ENCODE assay signal across 8 cellular contexts in the genomic region with DNA sequence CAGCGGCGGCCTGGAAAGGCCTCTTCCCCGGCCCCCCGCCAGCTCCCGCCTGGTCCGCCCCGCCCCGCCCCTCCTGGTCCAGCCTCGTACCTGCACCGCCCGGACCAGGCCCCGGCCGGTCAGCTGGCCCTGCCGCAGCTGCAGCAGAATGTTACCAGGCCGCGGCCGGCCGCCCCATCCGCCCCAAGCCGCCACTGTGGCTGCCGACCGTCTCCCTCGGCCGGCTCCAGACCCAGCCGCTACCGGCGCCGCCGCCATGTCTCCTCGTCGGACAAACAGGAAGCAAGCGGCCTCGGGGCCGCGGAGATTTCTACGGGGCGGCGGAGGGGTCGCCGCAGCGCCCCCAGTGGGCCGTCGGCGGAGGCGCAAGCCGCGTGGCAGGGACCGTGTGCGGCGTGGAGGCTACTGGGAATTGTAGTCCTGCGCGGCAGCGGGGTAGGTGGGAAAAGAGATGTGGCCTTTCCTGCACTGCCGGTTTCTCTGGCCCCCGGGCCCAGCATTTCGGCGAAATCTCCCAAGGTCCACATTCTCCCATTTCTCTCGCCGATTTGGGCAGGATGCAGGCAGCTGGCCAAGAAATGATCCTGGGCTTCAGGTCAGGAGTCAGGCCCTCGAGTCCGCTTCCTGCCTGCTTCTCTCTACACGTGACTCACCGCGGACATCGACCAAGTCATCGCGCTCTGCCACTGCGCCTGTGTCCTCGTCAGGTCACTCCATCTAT. TPM values are rescaled to one million over a fixed set of nuclear protein-coding genes. Genes with fewer than 3 reads are reported as not detected.
DNase-seq lines count a peak whose midpoint lies in the region; ATAC-seq and TF ChIP-seq lines count a peak whose summit lies in the region.

A gene with protein sequence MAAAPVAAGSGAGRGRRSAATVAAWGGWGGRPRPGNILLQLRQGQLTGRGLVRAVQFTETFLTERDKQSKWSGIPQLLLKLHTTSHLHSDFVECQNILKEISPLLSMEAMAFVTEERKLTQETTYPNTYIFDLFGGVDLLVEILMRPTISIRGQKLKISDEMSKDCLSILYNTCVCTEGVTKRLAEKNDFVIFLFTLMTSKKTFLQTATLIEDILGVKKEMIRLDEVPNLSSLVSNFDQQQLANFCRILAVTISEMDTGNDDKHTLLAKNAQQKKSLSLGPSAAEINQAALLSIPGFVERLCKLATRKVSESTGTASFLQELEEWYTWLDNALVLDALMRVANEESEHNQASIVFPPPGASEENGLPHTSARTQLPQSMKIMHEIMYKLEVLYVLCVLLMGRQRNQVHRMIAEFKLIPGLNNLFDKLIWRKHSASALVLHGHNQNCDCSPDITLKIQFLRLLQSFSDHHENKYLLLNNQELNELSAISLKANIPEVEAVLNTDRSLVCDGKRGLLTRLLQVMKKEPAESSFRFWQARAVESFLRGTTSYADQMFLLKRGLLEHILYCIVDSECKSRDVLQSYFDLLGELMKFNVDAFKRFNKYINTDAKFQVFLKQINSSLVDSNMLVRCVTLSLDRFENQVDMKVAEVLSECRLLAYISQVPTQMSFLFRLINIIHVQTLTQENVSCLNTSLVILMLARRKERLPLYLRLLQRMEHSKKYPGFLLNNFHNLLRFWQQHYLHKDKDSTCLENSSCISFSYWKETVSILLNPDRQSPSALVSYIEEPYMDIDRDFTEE (minus strand): TSS at position 284 of the 721 bp plus-strand sequence. CDS start 26 bp downstream, at position 258.

- no peaks in the 10 kb centered on the region for H3K27me3 Mint-ChIP-seq in CD4-positive, alpha-beta memory T cell
- H3K27me3 Mint-ChIP-seq in activated CD8-positive, alpha-beta T cell treated with anti-CD3 and anti-CD28 coated beads for 36 hours = no peaks in the 10 kb centered on the region

- peak within 1 kb of the TSS; percentile 66 to 88 for H3K4me3 ChIP-seq in CD4-positive, alpha-beta memory T cell (ENCODE audit: low read length in 2 of 2)
- H3K4me3 ChIP-seq in ectodermal cell (ENCODE audit: insufficient read depth, low read depth, low read length) (peak within 1 kb of the TSS; percentile 93), lung (peak within 1 kb of the TSS; percentile 91)

- peaks cover 26 to 59% (median 43%) of the 10 kb centered on the region in 4 donors for H3K4me1 Mint-ChIP-seq in CD4-positive, alpha-beta memory T cell
- H3K4me1 Mint-ChIP-seq in activated CD8-positive, alpha-beta T cell treated with anti-CD3 and anti-CD28 coated beads for 36 hours (ENCODE audit: low read depth) = peaks cover 50% of the 10 kb centered on the region

- ATAC-seq in GM19351 (IDR thresholded peaks at IDR 0.05; ENCODE audit: unreplicated experiment) = peak; percentile 88
- peak; percentile 91 for ATAC-seq in HG03521 (IDR thresholded peaks at IDR 0.05; ENCODE audit: unreplicated experiment)
- ATAC-seq in activated CD8-positive, alpha-beta T cell treated with anti-CD3 and anti-CD28 coated beads for 36 hours = peak; percentile 94
- ATAC-seq in lung (ENCODE audit: insufficient read depth, low FRiP score) = peak; percentile 97

- TF ChIP-seq CTCF in activated CD8-positive, alpha-beta T cell treated with anti-CD3 and anti-CD28 coated beads for 36 hours (IDR thresholded peaks at IDR 0.05) = peak; percentile 90
- TF ChIP-seq CTCF in lung (IDR thresholded peaks at IDR 0.05; ENCODE audit: control extremely low read depth, extremely low read depth) = peak; percentile 79

- no peaks in the 10 kb centered on the region for H3K9me3 ChIP-seq in CD4-positive, alpha-beta memory T cell (ENCODE audit: control insufficient read depth in 1 of 2, low read length in 2 of 2)
- H3K9me3 ChIP-seq in ectodermal cell (ENCODE audit: control insufficient read depth, low read length) (no peaks in the 10 kb centered on the region), lung (ENCODE audit: control insufficient read depth in 2 of 2, insufficient read depth in 1 of 2, low read length in 1 of 2) (no peaks in the 10 kb centered on the region)

- peak within 1 kb of the TSS; percentile 77 to 98 (median 94) for H3K27ac Mint-ChIP-seq in CD4-positive, alpha-beta memory T cell
- peak within 1 kb of the TSS; percentile 99 for H3K27ac Mint-ChIP-seq in activated CD8-positive, alpha-beta T cell treated with anti-CD3 and anti-CD28 coated beads for 36 hours

- DNase-seq in CD4-positive, alpha-beta memory T cell = peak; percentile 85 to 90 (median 88)
- DNase-seq in NCI-H748 treated with DMSO at 0.1 percent for 48 hours (lab: John Stamatoyannopoulos, UW) (peak; percentile 75), lung (ENCODE audit: low spot score) (peak; percentile 88)
- DNase-seq in activated CD8-positive, alpha-beta T cell treated with anti-CD3 and anti-CD28 coated beads for 36 hours = peak; percentile 90
- peak; percentile 78 to 84 (median 82) for DNase-seq in stimulated activated CD4-positive, alpha-beta T cell treated with anti-CD3 and anti-CD28 coated beads, TNF-alpha, amount 100 ng/mL, for 48 hours (ENCODE audit: low read depth in 3 of 3)

- H3K27ac ChIP-seq in CD4-positive, alpha-beta memory T cell (ENCODE audit: low read depth, low read length) = peak within 1 kb of the TSS; percentile 67
- peak within 1 kb of the TSS; percentile 85 for H3K27ac ChIP-seq in ectodermal cell (ENCODE audit: insufficient read depth, low read depth, low read length, poor library complexity, severe bottlenecking)
- H3K27ac ChIP-seq in lung (ENCODE audit: low read depth in 1 of 2, low read length in 1 of 2) = peak within 1 kb of the TSS; percentile 97

- CTCF ChIA-PET in CD4-positive, alpha-beta memory T cell (lab: Charles Lee; ENCODE audit: partially characterized antibody) = interaction anchor here (0.6 to 8.9 kb wide), 8 partner anchors 9 to 217 kb away, joined by 3 to 81 read pairs (median 6); no protein-coding TSS in a partner anchor
- CTCF ChIA-PET in activated CD8-positive, alpha-beta T cell treated with anti-CD3 and anti-CD28 coated beads for 36 hours (lab: Charles Lee) = interaction anchor here (0.8 to 1.6 kb wide), 4 partner anchors 24 to 268 kb away, joined by 3 to 4 read pairs (median 4); partner anchors contain the start of gene NCOA6

- no peaks in the 10 kb centered on the region for H3K36me3 ChIP-seq in CD4-positive, alpha-beta memory T cell (ENCODE audit: insufficient read depth, low read length)
- no peaks in the 10 kb centered on the region for H3K36me3 ChIP-seq in ectodermal cell (ENCODE audit: control insufficient read depth, insufficient read depth, low read length)
- H3K36me3 ChIP-seq in lung (ENCODE audit: control insufficient read depth in 2 of 2, insufficient read depth in 2 of 2, low read length in 2 of 2) = peaks cover 0 to 3% of the 10 kb centered on the region in 2 donors

- intact Hi-C loops in CD4-positive, alpha-beta memory T cell (cut with micrococcal nuclease) = loop anchor here (1.0 to 5.0 kb wide), 5 partner anchors 55 to 265 kb away; partner anchors contain the start of genes EDEM2, GSS, MYH7B and NCOA6
- intact Hi-C loops in activated CD8-positive, alpha-beta T cell treated with anti-CD3 and anti-CD28 coated beads for 36 hours (cut with micrococcal nuclease) = loop anchor here (10.0 kb wide), 1 partner anchor 52 kb away; the partner anchor contains the start of gene EDEM2

- peak within 1 kb of the TSS; percentile 90 to 96 (median 92) for H3K4me3 Mint-ChIP-seq in CD4-positive, alpha-beta memory T cell
- H3K4me3 Mint-ChIP-seq in activated CD8-positive, alpha-beta T cell treated with anti-CD3 and anti-CD28 coated beads for 36 hours = peak within 1 kb of the TSS; percentile 84

- H3K36me3 Mint-ChIP-seq in CD4-positive, alpha-beta memory T cell = peaks cover 4 to 24% of the 10 kb centered on the region in 2 donors
- H3K36me3 Mint-ChIP-seq in activated CD8-positive, alpha-beta T cell treated with anti-CD3 and anti-CD28 coated beads for 36 hours (ENCODE audit: low read depth) = peaks cover 18% of the 10 kb centered on the region

- H3K9me3 Mint-ChIP-seq in CD4-positive, alpha-beta memory T cell = peaks cover 0 to 1% (median 0%) of the 10 kb centered on the region in 8 donors
- no peaks in the 10 kb centered on the region for H3K9me3 Mint-ChIP-seq in activated CD8-positive, alpha-beta T cell treated with anti-CD3 and anti-CD28 coated beads for 36 hours

- no peaks in the 10 kb centered on the region for H3K27me3 ChIP-seq in CD4-positive, alpha-beta memory T cell (ENCODE audit: insufficient read depth, low read length)
- H3K27me3 ChIP-seq in ectodermal cell (ENCODE audit: control insufficient read depth, insufficient read depth, low read length, poor library complexity, severe bottlenecking) = no peaks in the 10 kb centered on the region
- no peaks in the 10 kb centered on the region for H3K27me3 ChIP-seq in lung (ENCODE audit: control insufficient read depth, insufficient read depth)

- H3K4me1 ChIP-seq in CD4-positive, alpha-beta memory T cell (ENCODE audit: insufficient read depth, low read length) = peaks cover 39% of the 10 kb centered on the region
- H3K4me1 ChIP-seq in ectodermal cell (ENCODE audit: control insufficient read depth, insufficient read depth, low read length) (peaks cover 9% of the 10 kb centered on the region), lung (ENCODE audit: control insufficient read depth in 2 of 2, insufficient read depth in 2 of 2, low read length in 2 of 2) (peaks cover 3 to 15% of the 10 kb centered on the region in 2 donors)

- POLR2A ChIA-PET in CD4-positive, alpha-beta memory T cell (lab: Charles Lee; ENCODE audit: partially characterized antibody) = interaction anchor here (0.7 to 3.4 kb wide), 7 partner anchors 54 to 862 kb away, joined by 3 to 15 read pairs (median 3); partner anchors contain the start of genes ACSS2, EDEM2, ITCH and MMP24OS
- POLR2A ChIA-PET in activated CD8-positive, alpha-beta T cell treated with anti-CD3 and anti-CD28 coated beads for 36 hours (lab: Charles Lee) = interaction anchor here (1.2 to 3.0 kb wide), 3 partner anchors 9 to 54 kb away, joined by 4 to 11 read pairs (median 8); partner anchors contain the start of gene EDEM2

- WGBS in ectodermal cell, 2 experiments = 12 to 13% methylated on average over 69 of the region's 69 CpGs
- WGBS in lung, 2 donors = 2% methylated on average over 60 to 69 of the region's 69 CpGs

RNA-seq across cellular contexts. Expression of the gene that starts here (rescaled TPM):
- 10 to 100 TPM; 61.2 to 63.0 TPM for total RNA-seq in CD4-positive, alpha-beta memory T cell
- 10 to 100 TPM; 64.5 to 81.6 TPM for polyA plus RNA-seq in CD4-positive, alpha-beta memory T cell
- 10 to 100 TPM; 34.2 to 38.2 TPM for total RNA-seq in activated CD8-positive, alpha-beta T cell treated with anti-CD3 and anti-CD28 coated beads for 36 hours
- 88.5 TPM for polyA plus RNA-seq in ectodermal cell (2013, experiment 1 of 4)
- polyA plus RNA-seq in ectodermal cell (2013, experiment 2 of 4) = 98.5 TPM
- polyA plus RNA-seq in ectodermal cell (2013, experiment 3 of 4) = 72.2 TPM
- 81.5 TPM for polyA plus RNA-seq in ectodermal cell (2013, experiment 4 of 4)
- total RNA-seq in lung = 10 to 100 TPM; 44.0 to 62.5 TPM
- polyA plus RNA-seq in lung = 10 to 100 TPM; 37.6 to 56.3 TPM

Comparison
In these comparisons a context has a peak if more than half of its experiments do, and no peak if none do; other contexts are left out.
1. Peak in every context shown above with its lines: DNase-seq, ATAC-seq, H3K4me3 ChIP-seq and H3K27ac ChIP-seq.